Comparison of ENCODE assay signal across 8 cellular contexts in the genomic region with DNA sequence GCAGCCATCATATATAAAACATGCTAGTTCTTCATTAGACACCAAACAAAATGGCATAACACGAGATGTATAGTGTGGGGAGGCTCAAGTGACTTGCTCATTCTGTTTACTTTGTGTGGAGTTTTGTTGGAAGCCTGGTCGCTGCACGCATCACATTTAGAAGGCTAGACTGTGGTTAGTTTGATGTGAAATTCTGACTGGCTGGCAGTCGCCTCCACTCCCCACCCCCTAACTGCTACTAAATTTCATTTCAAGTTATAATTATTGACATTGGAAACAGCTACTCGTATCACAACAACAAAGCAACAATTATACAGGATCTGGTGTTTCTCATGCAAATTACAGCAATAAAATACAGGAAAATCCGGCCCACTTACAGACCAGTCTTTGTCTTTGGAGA.
DNase-seq lines count a peak whose midpoint lies in the region; ATAC-seq and TF ChIP-seq lines count a peak whose summit lies in the region.

No MANE protein-coding gene starts in this region.

- no peaks in the 10 kb centered on the region for H3K9me3 ChIP-seq in vagina

- no peak overlapping the region for H3K27ac Mint-ChIP-seq in activated naive CD8-positive, alpha-beta T cell
- no peak overlapping the region for H3K27ac Mint-ChIP-seq in activated naive CD8-positive, alpha-beta T cell treated with anti-CD3 and anti-CD28 coated beads, Interleukin-2, amount 50 U/mL, for 24 hours

- no peaks in the 10 kb centered on the region for H3K4me1 ChIP-seq in vagina

- no peaks in the 10 kb centered on the region for H3K4me1 Mint-ChIP-seq in activated naive CD8-positive, alpha-beta T cell (ENCODE audit: low read depth)
- H3K4me1 Mint-ChIP-seq in activated naive CD8-positive, alpha-beta T cell treated with anti-CD3 and anti-CD28 coated beads, Interleukin-2, amount 50 U/mL, for 24 hours, result peaks cover 1% of the 10 kb centered on the region

- H3K4me3 Mint-ChIP-seq in activated naive CD8-positive, alpha-beta T cell, result peak overlapping the region; percentile 49
- no peak overlapping the region for H3K4me3 Mint-ChIP-seq in activated naive CD8-positive, alpha-beta T cell treated with anti-CD3 and anti-CD28 coated beads, Interleukin-2, amount 50 U/mL, for 24 hours

- H3K27me3 Mint-ChIP-seq in activated naive CD8-positive, alpha-beta T cell, result peaks cover 3% of the 10 kb centered on the region
- H3K27me3 Mint-ChIP-seq in activated naive CD8-positive, alpha-beta T cell treated with anti-CD3 and anti-CD28 coated beads, Interleukin-2, amount 50 U/mL, for 24 hours, result no peaks in the 10 kb centered on the region

- no peak for TF ChIP-seq POLR2A in vagina (IDR thresholded peaks at IDR 0.05)

- H3K27ac ChIP-seq in vagina, result peak overlapping the region; percentile 54

- H3K36me3 Mint-ChIP-seq in activated naive CD8-positive, alpha-beta T cell, result peaks cover under 1% of the 10 kb centered on the region
- H3K36me3 Mint-ChIP-seq in activated naive CD8-positive, alpha-beta T cell treated with anti-CD3 and anti-CD28 coated beads, Interleukin-2, amount 50 U/mL, for 24 hours (ENCODE audit: low read depth), result no peaks in the 10 kb centered on the region

- H3K27me3 ChIP-seq in vagina, result no peaks in the 10 kb centered on the region

- peak overlapping the region; percentile 61 for H3K4me3 ChIP-seq in choroid plexus epithelial cell (ENCODE audit: low read depth, low read length)
- peak overlapping the region; percentile 43 to 48 for H3K4me3 ChIP-seq in vagina

- H3K36me3 ChIP-seq in vagina, result no peaks in the 10 kb centered on the region

- DNase-seq in activated naive CD8-positive, alpha-beta T cell treated with anti-CD3 and anti-CD28 coated beads, Interleukin-2, amount 50 U/mL, for 24 hours, result no peak
- DNase-seq in choroid plexus epithelial cell (ENCODE audit: low read depth) (peak; percentile 58), lung microvascular endothelial cell (ENCODE audit: low read depth in 2 of 2) (peak; percentile 12 to 23), vagina (ENCODE audit: extremely low spot score in 2 of 2) (no peak)
- DNase-seq in activated CD4-positive, alpha-beta T cell treated with anti-CD3 and anti-CD28 coated beads, Interleukin-2, amount 50 U/mL, for 4 hours, result no peak

- intact Hi-C loops in vagina (cut with DNase I), result no loop called here

- no peak for ATAC-seq in activated naive CD8-positive, alpha-beta T cell treated with anti-CD3 and anti-CD28 coated beads, Interleukin-2, amount 50 U/mL, for 24 hours
- ATAC-seq in HG02588 (IDR thresholded peaks at IDR 0.05; ENCODE audit: unreplicated experiment) (no peak), GM21423 (IDR thresholded peaks at IDR 0.05; ENCODE audit: unreplicated experiment) (no peak)

- H3K9me3 Mint-ChIP-seq in activated naive CD8-positive, alpha-beta T cell (ENCODE audit: low read depth), result no peaks in the 10 kb centered on the region
- no peaks in the 10 kb centered on the region for H3K9me3 Mint-ChIP-seq in activated naive CD8-positive, alpha-beta T cell treated with anti-CD3 and anti-CD28 coated beads, Interleukin-2, amount 50 U/mL, for 24 hours

- TF ChIP-seq CTCF in choroid plexus epithelial cell (conservative IDR thresholded peaks at IDR 0.05; ENCODE audit: low read depth, low read length), result no peak
- TF ChIP-seq CTCF in vagina (IDR thresholded peaks at IDR 0.05), result no peak

Comparison
In these comparisons a context has a peak if more than half of its experiments do, and no peak if none do; other contexts are left out.
1. DNase-seq: peak in choroid plexus epithelial cell (single experiment) and lung microvascular endothelial cell (2 of 2); none in activated naive CD8-positive, alpha-beta T cell treated with anti-CD3 and anti-CD28 coated beads, Interleukin-2, amount 50 U/mL, for 24 hours (single experiment), vagina (0 of 2) and activated CD4-positive, alpha-beta T cell treated with anti-CD3 and anti-CD28 coated beads, Interleukin-2, amount 50 U/mL, for 4 hours (0 of 2).